In genomic region chr18:50030146-50030545, GRCh38 we compare ENCODE assay signal across 30 cellular contexts.
"Had no signal": no experiment of that assay in that cellular context is flagged by ENCODE, and none has a peak within 500 bp of the region (broad histone marks: within the 10 kb centered on the region; RNA-seq: fewer than 3 reads in every experiment).

No MANE protein-coding gene starts in this region.

- H3K4me1 ChIP-seq: colonic mucosa, esophagus squamous epithelium, heart right ventricle, lower lobe of right lung, right atrium auricular region, suprapubic skin, transverse colon, vagina had no signal

- H3K27ac Mint-ChIP-seq: dendritic cell treated with granulocyte-macrophage colony-stimulating factor and Interleukin-4, amounts not matched to agents 40 ng/mL and 50 ng/mL, for 4 days; immature natural killer cell; natural killer cell; progenitor cell of endocrine pancreas; stimulated activated naive CD8-positive, alpha-beta T cell treated with anti-CD3 and anti-CD28 coated beads, Interleukin-15, amount 100 ng/mL, for 72 hours had no signal

- H3K36me3 ChIP-seq: colonic mucosa, heart right ventricle, lower lobe of right lung, neutrophil, right atrium auricular region, suprapubic skin, transverse colon, vagina had no signal

- H3K4me1 Mint-ChIP-seq: immature natural killer cell, natural killer cell, neural crest cell had no signal

- DNase-seq: colonic mucosa; effector memory CD4-positive, alpha-beta T cell; erythroblast; esophagus squamous epithelium; foreskin melanocyte; glutamatergic neuron; heart right ventricle; immature natural killer cell; left ventricle myocardium superior; lower lobe of right lung; natural killer cell; stimulated activated CD4-positive, alpha-beta T cell treated with anti-CD3 and anti-CD28 coated beads, Interleukin-12 subunit alpha, Interleukin-12 subunit beta, amount 100 ng/mL, for 4 hours; stimulated activated CD4-positive, alpha-beta T cell treated with anti-CD3 and anti-CD28 coated beads, Interleukin-1b, Interleukin-23, amount 100 ng/mL, for 48 hours; stimulated activated CD4-positive, alpha-beta T cell treated with anti-CD3 and anti-CD28 coated beads, Interleukin-4, amount 100 ng/mL, for 1 hour; stimulated activated CD8-positive, alpha-beta memory T cell treated with anti-CD3 and anti-CD28 coated beads, Interleukin-4, amount 100 ng/mL, for 48 hours; stimulated activated naive CD4-positive, alpha-beta T cell; stimulated activated naive CD8-positive, alpha-beta T cell treated with anti-CD3 and anti-CD28 coated beads, Interleukin-15, amount 100 ng/mL, for 72 hours; transverse colon had no signal

- H3K36me3 Mint-ChIP-seq: immature natural killer cell, natural killer cell had no signal

- H3K9me3 ChIP-seq: colonic mucosa, lower lobe of right lung, neutrophil, suprapubic skin, transverse colon, vagina had no signal

- H3K27me3 ChIP-seq: colonic mucosa, esophagus squamous epithelium, neutrophil, right atrium auricular region, transverse colon, vagina had no signal

- FAIRE-seq: endometrium, keratinocyte had no signal

- H3K27me3 Mint-ChIP-seq: progenitor cell of endocrine pancreas had no signal

- H3K27ac ChIP-seq: colonic mucosa, esophagus squamous epithelium, heart right ventricle, lower lobe of right lung, neutrophil, parathyroid adenoma, right atrium auricular region, suprapubic skin, transverse colon, vagina had no signal

- H3K9me3 Mint-ChIP-seq: dendritic cell treated with granulocyte-macrophage colony-stimulating factor and Interleukin-4, amounts not matched to agents 40 ng/mL and 50 ng/mL, for 4 days; immature natural killer cell; natural killer cell had no signal

- H3K4me3 ChIP-seq: colonic mucosa, esophagus squamous epithelium, heart right ventricle, lower lobe of right lung, right atrium auricular region, smooth muscle cell, suprapubic skin, transverse colon, vagina had no signal

- H3K4me3 Mint-ChIP-seq: dendritic cell treated with granulocyte-macrophage colony-stimulating factor and Interleukin-4, amounts not matched to agents 40 ng/mL and 50 ng/mL, for 4 days; immature natural killer cell; natural killer cell; neural crest cell; stimulated activated naive CD8-positive, alpha-beta T cell treated with anti-CD3 and anti-CD28 coated beads, Interleukin-15, amount 100 ng/mL, for 72 hours had no signal

- ATAC-seq: heart right ventricle; left ventricle myocardium superior; lower lobe of right lung; natural killer cell; sciatic nerve; stimulated activated naive CD8-positive, alpha-beta T cell treated with anti-CD3 and anti-CD28 coated beads, Interleukin-15, amount 100 ng/mL, for 72 hours had no signal
